13 cellular contexts compared by ENCODE assay signal in genomic region chr2:36177282-36177681, GRCh38.
DNase-seq lines count a peak whose midpoint lies in the region; ATAC-seq and TF ChIP-seq lines count a peak whose summit lies in the region.
"Had no signal": no experiment of that assay in that cellular context is flagged by ENCODE, and none has a peak within 500 bp of the region (broad histone marks: within the 10 kb centered on the region; RNA-seq: fewer than 3 reads in every experiment).

No MANE protein-coding gene starts in this region.

- H3K27me3 ChIP-seq in breast epithelium, result no peaks in the 10 kb centered on the region
- H3K27me3 ChIP-seq: BLaER1 treated with 17β-estradiol and CSF1 and Interleukin-3, amounts not matched to agents 10 nM and 100 nM had no signal

- BruUV-seq in MCF 10A (replicated peaks; lab: Mats Ljungman, UMichigan), result no TSS peak

- H3K9me3 ChIP-seq in breast epithelium, result no peaks in the 10 kb centered on the region

- H3K4me3 Mint-ChIP-seq in MCF 10A (ENCODE audit: unreplicated experiment), result no peak overlapping the region
- H3K4me3 Mint-ChIP-seq: CD4-positive, CD25-positive, alpha-beta regulatory T cell had no signal

- DNase-seq in breast epithelium (ENCODE audit: low spot score in 2 of 2) (no peak), MCF 10A (ENCODE audit: unreplicated experiment) (no peak), MV-4-11 (lab: John Stamatoyannopoulos, UW) (peak; percentile 39), dermis blood vessel endothelial cell (peak; percentile 1), DMS53 treated with DMSO at 0.1 percent for 48 hours (lab: John Stamatoyannopoulos, UW; ENCODE audit: unreplicated experiment) (no peak), NCI-H2196 (lab: John Stamatoyannopoulos, UW; ENCODE audit: unreplicated experiment) (no peak)
- DNase-seq: 8988T; CD4-positive, CD25-positive, alpha-beta regulatory T cell; DND-41; GM23248; H7 had no signal

- H3K27ac Mint-ChIP-seq in MCF 10A (ENCODE audit: low read depth, unreplicated experiment), result no peak overlapping the region
- H3K27ac Mint-ChIP-seq: CD4-positive, CD25-positive, alpha-beta regulatory T cell had no signal

- intact Hi-C loops in breast epithelium (cut with DNase I; ENCODE audit: low total_unique reads), result no loop called here
- intact Hi-C loops in MCF 10A (cut with micrococcal nuclease), result no loop called here

- H3K4me3 ChIP-seq in breast epithelium, result no peak overlapping the region
- H3K4me3 ChIP-seq: BLaER1 treated with 17β-estradiol and CSF1 and Interleukin-3, amounts not matched to agents 10 nM and 100 nM; GM23248 had no signal

- H3K4me1 Mint-ChIP-seq in MCF 10A (ENCODE audit: insufficient read depth, unreplicated experiment), result no peaks in the 10 kb centered on the region
- H3K4me1 Mint-ChIP-seq: CD4-positive, CD25-positive, alpha-beta regulatory T cell had no signal

- TF ChIP-seq CTCF in breast epithelium (IDR thresholded peaks at IDR 0.05) (no peak), MCF 10A (IDR thresholded peaks at IDR 0.05; ENCODE audit: unreplicated experiment) (no peak)

- peaks cover 24% of the 10 kb centered on the region for H3K27me3 Mint-ChIP-seq in MCF 10A (ENCODE audit: insufficient read depth, unreplicated experiment)
- H3K27me3 Mint-ChIP-seq: CD4-positive, CD25-positive, alpha-beta regulatory T cell had no signal

- H3K27ac ChIP-seq in breast epithelium, result peak overlapping the region; percentile 52 to 79
- H3K27ac ChIP-seq: BLaER1 treated with 17β-estradiol and CSF1 and Interleukin-3, amounts not matched to agents 10 nM and 100 nM; GM23248 had no signal

- no peak for TF ChIP-seq POLR2A in breast epithelium (IDR thresholded peaks at IDR 0.05)

- CTCF ChIA-PET in MCF 10A (lab: Yijun Ruan, JAX), result no interaction called here

- POLR2A ChIA-PET in MCF 10A (lab: Yijun Ruan, JAX), result no interaction called here

- peaks cover 0 to 6% of the 10 kb centered on the region in 2 donors for H3K4me1 ChIP-seq in breast epithelium
- H3K4me1 ChIP-seq: BLaER1 treated with 17β-estradiol and CSF1 and Interleukin-3, amounts not matched to agents 10 nM and 100 nM had no signal

- no peaks in the 10 kb centered on the region for H3K36me3 Mint-ChIP-seq in MCF 10A (ENCODE audit: insufficient read depth, unreplicated experiment)
- H3K36me3 Mint-ChIP-seq: CD4-positive, CD25-positive, alpha-beta regulatory T cell had no signal

- H3K9me3 Mint-ChIP-seq in MCF 10A (ENCODE audit: unreplicated experiment), result no peaks in the 10 kb centered on the region

- H3K36me3 ChIP-seq in breast epithelium, result no peaks in the 10 kb centered on the region
- H3K36me3 ChIP-seq: BLaER1 treated with 17β-estradiol and CSF1 and Interleukin-3, amounts not matched to agents 10 nM and 100 nM had no signal

- no peak for ATAC-seq in GM18909 (IDR thresholded peaks at IDR 0.05; ENCODE audit: poor library complexity, unreplicated experiment)

Comparison
In these comparisons a context has a peak if more than half of its experiments do, and no peak if none do; other contexts are left out.
1. DNase-seq: peak in MV-4-11 (single experiment) and dermis blood vessel endothelial cell (single experiment); none in breast epithelium (0 of 2), MCF 10A (single experiment), DMS53 treated with DMSO at 0.1 percent for 48 hours (single experiment) and NCI-H2196 (single experiment).